ENCODE assay signal across 1 cellular context in the genomic region with DNA sequence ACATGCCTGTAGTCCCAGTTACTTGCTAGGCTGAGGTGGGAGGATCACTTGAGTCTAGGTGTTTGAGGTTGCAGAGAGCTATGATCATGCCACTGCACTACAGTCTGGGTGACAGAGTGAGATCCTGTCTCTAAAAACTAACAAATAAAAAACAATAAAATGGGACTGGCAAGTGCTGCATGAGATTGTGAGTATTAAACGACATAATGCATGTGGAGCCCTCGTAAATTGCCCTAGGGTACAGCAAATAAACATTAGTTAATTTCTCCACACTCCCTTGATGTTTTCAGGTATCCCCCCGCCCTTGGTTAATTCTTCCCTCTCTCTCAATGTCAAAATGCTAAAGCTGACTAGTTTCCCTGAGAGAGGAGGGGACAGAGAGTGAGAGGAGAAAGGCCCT.
A peak's percentile ranks its signal among the peaks of the same experiment; 100 is the strongest.
TF ChIP-seq lines count a peak whose summit lies in the region.

No MANE protein-coding gene starts in this region.

TF ChIP-seq in HEK293, 187 proteins besides CTCF, POLR2A, EP300 and RAD21 (continued from another document):
- TF ChIP-seq, protein P1, sequence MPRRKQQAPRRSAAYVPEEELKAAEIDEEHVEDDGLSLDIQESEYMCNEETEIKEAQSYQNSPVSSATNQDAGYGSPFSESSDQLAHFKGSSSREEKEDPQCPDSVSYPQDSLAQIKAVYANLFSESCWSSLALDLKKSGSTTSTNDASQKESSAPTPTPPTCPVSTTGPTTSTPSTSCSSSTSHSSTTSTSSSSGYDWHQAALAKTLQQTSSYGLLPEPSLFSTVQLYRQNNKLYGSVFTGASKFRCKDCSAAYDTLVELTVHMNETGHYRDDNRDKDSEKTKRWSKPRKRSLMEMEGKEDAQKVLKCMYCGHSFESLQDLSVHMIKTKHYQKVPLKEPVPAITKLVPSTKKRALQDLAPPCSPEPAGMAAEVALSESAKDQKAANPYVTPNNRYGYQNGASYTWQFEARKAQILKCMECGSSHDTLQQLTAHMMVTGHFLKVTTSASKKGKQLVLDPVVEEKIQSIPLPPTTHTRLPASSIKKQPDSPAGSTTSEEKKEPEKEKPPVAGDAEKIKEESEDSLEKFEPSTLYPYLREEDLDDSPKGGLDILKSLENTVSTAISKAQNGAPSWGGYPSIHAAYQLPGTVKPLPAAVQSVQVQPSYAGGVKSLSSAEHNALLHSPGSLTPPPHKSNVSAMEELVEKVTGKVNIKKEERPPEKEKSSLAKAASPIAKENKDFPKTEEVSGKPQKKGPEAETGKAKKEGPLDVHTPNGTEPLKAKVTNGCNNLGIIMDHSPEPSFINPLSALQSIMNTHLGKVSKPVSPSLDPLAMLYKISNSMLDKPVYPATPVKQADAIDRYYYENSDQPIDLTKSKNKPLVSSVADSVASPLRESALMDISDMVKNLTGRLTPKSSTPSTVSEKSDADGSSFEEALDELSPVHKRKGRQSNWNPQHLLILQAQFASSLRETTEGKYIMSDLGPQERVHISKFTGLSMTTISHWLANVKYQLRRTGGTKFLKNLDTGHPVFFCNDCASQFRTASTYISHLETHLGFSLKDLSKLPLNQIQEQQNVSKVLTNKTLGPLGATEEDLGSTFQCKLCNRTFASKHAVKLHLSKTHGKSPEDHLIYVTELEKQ (tag by site-specific recombination; IDR thresholded peaks at IDR 0.05; ENCODE audit: borderline replicate concordance), result no peak
- TF ChIP-seq ZBTB48 (tag by site-specific recombination; IDR thresholded peaks at IDR 0.05), result peak; percentile 39; the same call in 1 of the 2 replicates
- TF ChIP-seq, protein P2, sequence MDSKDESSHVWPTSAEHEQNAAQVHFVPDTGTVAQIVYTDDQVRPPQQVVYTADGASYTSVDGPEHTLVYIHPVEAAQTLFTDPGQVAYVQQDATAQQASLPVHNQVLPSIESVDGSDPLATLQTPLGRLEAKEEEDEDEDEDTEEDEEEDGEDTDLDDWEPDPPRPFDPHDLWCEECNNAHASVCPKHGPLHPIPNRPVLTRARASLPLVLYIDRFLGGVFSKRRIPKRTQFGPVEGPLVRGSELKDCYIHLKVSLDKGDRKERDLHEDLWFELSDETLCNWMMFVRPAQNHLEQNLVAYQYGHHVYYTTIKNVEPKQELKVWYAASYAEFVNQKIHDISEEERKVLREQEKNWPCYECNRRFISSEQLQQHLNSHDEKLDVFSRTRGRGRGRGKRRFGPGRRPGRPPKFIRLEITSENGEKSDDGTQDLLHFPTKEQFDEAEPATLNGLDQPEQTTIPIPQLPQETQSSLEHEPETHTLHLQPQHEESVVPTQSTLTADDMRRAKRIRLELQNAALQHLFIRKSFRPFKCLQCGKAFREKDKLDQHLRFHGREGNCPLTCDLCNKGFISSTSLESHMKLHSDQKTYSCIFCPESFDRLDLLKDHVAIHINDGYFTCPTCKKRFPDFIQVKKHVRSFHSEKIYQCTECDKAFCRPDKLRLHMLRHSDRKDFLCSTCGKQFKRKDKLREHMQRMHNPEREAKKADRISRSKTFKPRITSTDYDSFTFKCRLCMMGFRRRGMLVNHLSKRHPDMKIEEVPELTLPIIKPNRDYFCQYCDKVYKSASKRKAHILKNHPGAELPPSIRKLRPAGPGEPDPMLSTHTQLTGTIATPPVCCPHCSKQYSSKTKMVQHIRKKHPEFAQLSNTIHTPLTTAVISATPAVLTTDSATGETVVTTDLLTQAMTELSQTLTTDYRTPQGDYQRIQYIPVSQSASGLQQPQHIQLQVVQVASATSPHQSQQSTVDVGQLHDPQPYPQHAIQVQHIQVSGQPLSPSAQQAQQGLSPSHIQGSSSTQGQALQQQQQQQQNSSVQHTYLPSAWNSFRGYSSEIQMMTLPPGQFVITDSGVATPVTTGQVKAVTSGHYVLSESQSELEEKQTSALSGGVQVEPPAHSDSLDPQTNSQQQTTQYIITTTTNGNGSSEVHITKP (tag by site-specific recombination; IDR thresholded peaks at IDR 0.05), result peak; percentile 98
- TF ChIP-seq FEZF1 (tag by site-specific recombination; IDR thresholded peaks at IDR 0.05), result no peak
- no peak for TF ChIP-seq ZBTB1 (tag by site-specific recombination; IDR thresholded peaks at IDR 0.05)
